ENCODE assay signal across 8 cellular contexts in genomic region chr7:38369816-38370493, GRCh38.
DNase-seq lines count a peak whose midpoint lies in the region; ATAC-seq lines count a peak whose summit lies in the region.

No MANE protein-coding gene starts in this region.

- ATAC-seq in GM18858 (IDR thresholded peaks at IDR 0.05; ENCODE audit: unreplicated experiment) (peak; percentile 60), HG03066 (IDR thresholded peaks at IDR 0.05; ENCODE audit: low read depth, unreplicated experiment) (peak; percentile 57)

- H3K79me2 ChIP-seq in ACC112 (ENCODE audit: control insufficient read depth, insufficient read depth, low read length, unreplicated experiment): no peaks in the 10 kb centered on the region

- peak overlapping the region; percentile 41 for H2AFZ ChIP-seq in ACC112 (ENCODE audit: low read length, unreplicated experiment)

- DNase-seq in NCI-H2227 (lab: John Stamatoyannopoulos, UW; ENCODE audit: unreplicated experiment): peak; percentile 79
- DNase-seq in activated CD4-positive, CD25-positive, alpha-beta regulatory T cell (lab: John Stamatoyannopoulos, UW): peak; percentile 16 to 76 (median 48)
- DNase-seq in caudate nucleus (lab: John Stamatoyannopoulos, UW): peak in 56 of 61 donors; percentile 12 to 85 (median 58)
- DNase-seq in left kidney (ENCODE audit: low read depth, low spot score): peak; percentile 93
- peak; percentile 75 for DNase-seq in stimulated activated CD4-positive, alpha-beta T cell treated with anti-CD3 and anti-CD28 coated beads, Interleukin-2, amount 100 ng/mL, for 4 hours (ENCODE audit: low read depth)

- H3K27ac ChIP-seq in ACC112 (ENCODE audit: low read depth, low read length) (no peak overlapping the region), caudate nucleus (ENCODE audit: low read depth, low read length) (no peak overlapping the region)

- H3K4me3 ChIP-seq in ACC112 (ENCODE audit: low read depth, low read length): no peak overlapping the region

- H3K36me3 ChIP-seq in ACC112 (ENCODE audit: insufficient read depth, low read length): no peaks in the 10 kb centered on the region

- peaks cover 8% of the 10 kb centered on the region for H3K4me1 ChIP-seq in ACC112 (ENCODE audit: control insufficient read depth, insufficient read depth, low read length, unreplicated experiment)

- no peaks in the 10 kb centered on the region for H3K27me3 ChIP-seq in ACC112 (ENCODE audit: insufficient read depth, low read length)
